Comparison of ENCODE assay signal across 8 cellular contexts in genomic region chr7:141533149-141533949, GRCh38. TPM values are rescaled to one million over a fixed set of nuclear protein-coding genes. Genes with fewer than 3 reads are reported as not detected.
DNase-seq lines count a peak whose midpoint lies in the region; ATAC-seq and TF ChIP-seq lines count a peak whose summit lies in the region.

No MANE protein-coding gene starts in this region.

- H3K36me3 ChIP-seq in GM06990 (ENCODE audit: control insufficient read depth, insufficient read depth, low read length): no peaks in the 10 kb centered on the region
- no peaks in the 10 kb centered on the region for H3K36me3 ChIP-seq in right lobe of liver

- no peak overlapping the region for H3K4me3 Mint-ChIP-seq in activated CD4-positive, alpha-beta T cell treated with anti-CD3 and anti-CD28 coated beads, Interleukin-2, amount 10 ng/mL, durations not matched to agents 24 days and 14 days

- 18% methylated on average over 11 of the region's 11 CpGs for WGBS in right lobe of liver (ENCODE audit: insufficient coverage, low coverage, low lambda C conversion rate, missing lambda C conversion rate)

- DNase-seq in GM06990 (ENCODE audit: extremely low read depth, insufficient read length): no peak
- peak; percentile 24 to 80 for DNase-seq in NCI-H524 (lab: John Stamatoyannopoulos, UW)
- peak; percentile 87 for DNase-seq in activated CD4-positive, alpha-beta T cell treated with anti-CD3 and anti-CD28 coated beads, Interleukin-2, amount 10 ng/mL, durations not matched to agents 24 days and 14 days
- DNase-seq in dermis blood vessel endothelial cell: peak; percentile 89
- DNase-seq in right lobe of liver: peak in 2 of 3 donors; percentile 58 to 60
- peak; percentile 24 to 51 (median 47) for DNase-seq in stimulated activated CD4-positive, alpha-beta T cell treated with anti-CD3 and anti-CD28 coated beads, TNF-alpha, amount 100 ng/mL, for 24 hours (ENCODE audit: low read depth in 3 of 3)

- peaks cover 32% of the 10 kb centered on the region for H3K27me3 Mint-ChIP-seq in activated CD4-positive, alpha-beta T cell treated with anti-CD3 and anti-CD28 coated beads, Interleukin-2, amount 10 ng/mL, durations not matched to agents 24 days and 14 days

- no peak overlapping the region for H3K27ac Mint-ChIP-seq in activated CD4-positive, alpha-beta T cell treated with anti-CD3 and anti-CD28 coated beads, Interleukin-2, amount 10 ng/mL, durations not matched to agents 24 days and 14 days

- no peak for TF ChIP-seq POLR2A in right lobe of liver (IDR thresholded peaks at IDR 0.05)

- H3K27me3 ChIP-seq in GM06990 (replicated peaks; ENCODE audit: control insufficient read depth, insufficient read depth, low read length): no peaks in the 10 kb centered on the region
- no peaks in the 10 kb centered on the region for H3K27me3 ChIP-seq in right lobe of liver

- H3K9me3 Mint-ChIP-seq in activated CD4-positive, alpha-beta T cell treated with anti-CD3 and anti-CD28 coated beads, Interleukin-2, amount 10 ng/mL, durations not matched to agents 24 days and 14 days: no peaks in the 10 kb centered on the region

- no peak overlapping the region for H3K27ac ChIP-seq in right lobe of liver

- TF ChIP-seq CTCF in GM06990 (IDR thresholded peaks at IDR 0.05; ENCODE audit: insufficient read depth, low read length, poor library complexity, severe bottlenecking): peak; percentile 93
- peak; percentile 76 to 97 (median 96) for TF ChIP-seq CTCF in right lobe of liver (IDR thresholded peaks at IDR 0.05)

- H3K4me1 ChIP-seq in right lobe of liver: no peaks in the 10 kb centered on the region

- H3K9me3 ChIP-seq in right lobe of liver: no peaks in the 10 kb centered on the region

- ATAC-seq in HG03432 (IDR thresholded peaks at IDR 0.05; ENCODE audit: unreplicated experiment) (peak; percentile 70), right lobe of liver (peak; percentile 87 to 95 (median 90)), HG03175 (IDR thresholded peaks at IDR 0.05; ENCODE audit: unreplicated experiment) (no peak)

- H3K36me3 Mint-ChIP-seq in activated CD4-positive, alpha-beta T cell treated with anti-CD3 and anti-CD28 coated beads, Interleukin-2, amount 10 ng/mL, durations not matched to agents 24 days and 14 days (ENCODE audit: low read depth): no peaks in the 10 kb centered on the region

- H3K4me3 ChIP-seq in GM06990 (replicated peaks; ENCODE audit: low read depth, low read length): no peak overlapping the region
- no peak overlapping the region for H3K4me3 ChIP-seq in right lobe of liver

- peaks cover 3% of the 10 kb centered on the region for H3K4me1 Mint-ChIP-seq in activated CD4-positive, alpha-beta T cell treated with anti-CD3 and anti-CD28 coated beads, Interleukin-2, amount 10 ng/mL, durations not matched to agents 24 days and 14 days

- intact Hi-C loops in activated CD4-positive, alpha-beta T cell treated with anti-CD3 and anti-CD28 coated beads, Interleukin-2, amount 10 ng/mL, durations not matched to agents 24 days and 14 days (cut with micrococcal nuclease): loop anchor here (1.0 to 10.0 kb wide), 5 partner anchors 119 to 722 kb away; partner anchors contain the start of gene MRPS33
- intact Hi-C loops in right lobe of liver (cut with DNase I): no loop called here

RNA-seq across cellular contexts. Expression of gene AGK, which starts 17.9 kb away (rescaled TPM):
- total RNA-seq in activated CD4-positive, alpha-beta T cell treated with anti-CD3 and anti-CD28 coated beads, Interleukin-2, amount 10 ng/mL, durations not matched to agents 24 days and 14 days: 146 and 151 TPM in 2 replicates
- total RNA-seq in dermis blood vessel endothelial cell: 23.0 and 31.8 TPM in 2 replicates
- 10 to 100 TPM in 5 of 6 experiments, 1 to 10 TPM in 1; 9.3 to 19.2 (median 12.0) TPM for total RNA-seq in right lobe of liver
